19 cellular contexts compared by ENCODE assay signal in the genomic region with DNA sequence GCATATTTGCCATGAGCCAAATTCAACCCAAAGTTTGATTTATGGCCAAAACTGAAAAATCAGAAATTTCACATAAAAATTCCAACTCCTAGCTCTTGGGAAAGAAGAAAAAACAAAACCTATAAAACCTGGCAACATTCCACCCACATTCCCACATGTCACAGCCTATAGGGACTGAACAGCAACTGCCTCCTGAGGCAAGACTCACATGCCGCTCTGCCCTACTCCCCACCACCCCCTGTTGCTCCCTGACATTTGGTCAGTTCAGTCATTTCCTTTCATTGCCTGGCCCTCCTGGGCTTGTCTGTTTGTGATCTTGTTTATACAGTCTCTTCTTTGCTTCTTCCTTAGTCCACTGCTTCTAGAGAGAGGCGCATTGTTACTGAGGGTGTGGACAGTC. TPM values are rescaled to one million over a fixed set of nuclear protein-coding genes. Genes with fewer than 3 reads are reported as not detected.
DNase-seq lines count a peak whose midpoint lies in the region; ATAC-seq and TF ChIP-seq lines count a peak whose summit lies in the region.
"Had no signal": no experiment of that assay in that cellular context is flagged by ENCODE, and none has a peak within 500 bp of the region (broad histone marks: within the 10 kb centered on the region; RNA-seq: fewer than 3 reads in every experiment).

No MANE protein-coding gene starts in this region.

- no peak overlapping the region for H3K18ac ChIP-seq in mesendoderm (ENCODE audit: low read length)

- no peak for ATAC-seq in stimulated activated naive CD8-positive, alpha-beta T cell treated with anti-CD3 and anti-CD28 coated beads, Interleukin-15, Interleukin-2, amounts not matched to agents 100 U/mL and 50 U/mL, for 24 hours
- ATAC-seq in activated T-helper 17 cell treated with anti-CD3 and anti-CD28 coated beads, Interleukin-2, amount 50 U/mL, for 72 hours (replicated peaks): no peak
- no peak for ATAC-seq in HG03097 (IDR thresholded peaks at IDR 0.05; ENCODE audit: low FRiP score, unreplicated experiment)
- ATAC-seq: esophagus mucosa, left ventricle myocardium superior had no signal

- peaks cover 67% of the 10 kb centered on the region for H3K4me1 Mint-ChIP-seq in stimulated activated naive CD8-positive, alpha-beta T cell treated with anti-CD3 and anti-CD28 coated beads, Interleukin-15, Interleukin-2, amounts not matched to agents 100 ng/mL and 50 ng/mL, for 24 hours (ENCODE audit: low read depth)
- peaks cover 59% of the 10 kb centered on the region for H3K4me1 Mint-ChIP-seq in activated T-helper 17 cell treated with anti-CD3 and anti-CD28 coated beads, Interleukin-2, amount 50 U/mL, for 72 hours

- no peak for DNase-seq in stimulated activated naive CD8-positive, alpha-beta T cell treated with anti-CD3 and anti-CD28 coated beads, Interleukin-15, Interleukin-2, amounts not matched to agents 100 U/mL and 50 U/mL, for 24 hours
- DNase-seq in fibroblast of the aortic adventitia (ENCODE audit: low read depth): peak; percentile 50
- no peak for DNase-seq in mesendoderm
- no peak for DNase-seq in NCI-H1417 (lab: John Stamatoyannopoulos, UW)
- DNase-seq: brain microvascular endothelial cell; H7; head of caudate nucleus; left ventricle myocardium superior; NCI-H1048; NCI-H2081 treated with DMSO at 0.1 percent for 48 hours; NCI-H510A; sigmoid colon; stimulated activated CD4-positive, alpha-beta T cell treated with anti-CD3 and anti-CD28 coated beads, Interleukin-1b, Interleukin-23, amount 100 ng/mL, for 48 hours had no signal

- H3K36me3 ChIP-seq in mesendoderm (ENCODE audit: control insufficient read depth, insufficient read depth, low read length): no peaks in the 10 kb centered on the region
- H3K36me3 ChIP-seq: brain microvascular endothelial cell, sigmoid colon had no signal

- no peaks in the 10 kb centered on the region for H3K27me3 Mint-ChIP-seq in stimulated activated naive CD8-positive, alpha-beta T cell treated with anti-CD3 and anti-CD28 coated beads, Interleukin-15, Interleukin-2, amounts not matched to agents 100 ng/mL and 50 ng/mL, for 24 hours
- no peaks in the 10 kb centered on the region for H3K27me3 Mint-ChIP-seq in activated T-helper 17 cell treated with anti-CD3 and anti-CD28 coated beads, Interleukin-2, amount 50 U/mL, for 72 hours

- H4K5ac ChIP-seq in mesendoderm (ENCODE audit: low read length): no peak overlapping the region

- H3K4me3 ChIP-seq in fibroblast of the aortic adventitia (ENCODE audit: low read depth, low read length) (no peak overlapping the region), mesendoderm (ENCODE audit: low read length) (no peak overlapping the region)
- H3K4me3 ChIP-seq: sigmoid colon had no signal

- H3K27ac ChIP-seq in mesendoderm (ENCODE audit: low read depth, low read length): no peak overlapping the region
- H3K27ac ChIP-seq: brain microvascular endothelial cell, HL-60, sigmoid colon, VCaP had no signal

- H3K4me1 ChIP-seq in mesendoderm (ENCODE audit: control insufficient read depth, low read depth, low read length): no peaks in the 10 kb centered on the region

- H3K56ac ChIP-seq in mesendoderm (ENCODE audit: low read length): no peak overlapping the region

- H3K9me3 Mint-ChIP-seq in stimulated activated naive CD8-positive, alpha-beta T cell treated with anti-CD3 and anti-CD28 coated beads, Interleukin-15, Interleukin-2, amounts not matched to agents 100 ng/mL and 50 ng/mL, for 24 hours: no peaks in the 10 kb centered on the region
- H3K9me3 Mint-ChIP-seq in activated T-helper 17 cell treated with anti-CD3 and anti-CD28 coated beads, Interleukin-2, amount 50 U/mL, for 72 hours: no peaks in the 10 kb centered on the region

- H2AK5ac ChIP-seq in mesendoderm (ENCODE audit: low read length): no peak overlapping the region

- no peak overlapping the region for H3K4ac ChIP-seq in mesendoderm (ENCODE audit: low read depth, low read length)

- H3K79me2 ChIP-seq in mesendoderm (ENCODE audit: control insufficient read depth, insufficient read depth, low read length): no peaks in the 10 kb centered on the region

- H3K27ac Mint-ChIP-seq in stimulated activated naive CD8-positive, alpha-beta T cell treated with anti-CD3 and anti-CD28 coated beads, Interleukin-15, Interleukin-2, amounts not matched to agents 100 ng/mL and 50 ng/mL, for 24 hours: peak overlapping the region; percentile 50
- H3K27ac Mint-ChIP-seq in activated T-helper 17 cell treated with anti-CD3 and anti-CD28 coated beads, Interleukin-2, amount 50 U/mL, for 72 hours: peak overlapping the region; percentile 35

- H3K79me1 ChIP-seq in mesendoderm (ENCODE audit: low read length): no peaks in the 10 kb centered on the region

- no peak overlapping the region for H2BK120ac ChIP-seq in mesendoderm (ENCODE audit: low read depth, low read length)

- H2BK5ac ChIP-seq in mesendoderm (ENCODE audit: low read length): no peak overlapping the region

- no peak overlapping the region for H3K9ac ChIP-seq in mesendoderm (ENCODE audit: low read length)

- H3K36me3 Mint-ChIP-seq in stimulated activated naive CD8-positive, alpha-beta T cell treated with anti-CD3 and anti-CD28 coated beads, Interleukin-15, Interleukin-2, amounts not matched to agents 100 ng/mL and 50 ng/mL, for 24 hours (ENCODE audit: low read depth): peaks cover 83% of the 10 kb centered on the region
- H3K36me3 Mint-ChIP-seq in activated T-helper 17 cell treated with anti-CD3 and anti-CD28 coated beads, Interleukin-2, amount 50 U/mL, for 72 hours (ENCODE audit: low read depth): peaks cover 100% of the 10 kb centered on the region

- no CpG with 5 or more reads among the region's 2 CpGs for WGBS in mesendoderm (ENCODE audit: extremely low coverage, insufficient coverage, low lambda C conversion rate)

- no peak for TF ChIP-seq CTCF in fibroblast of the aortic adventitia (IDR thresholded peaks at IDR 0.05; ENCODE audit: insufficient read depth, low read length)

- no peak overlapping the region for H4K8ac ChIP-seq in mesendoderm (ENCODE audit: low read depth, low read length)

- no peak overlapping the region for H3K4me2 ChIP-seq in mesendoderm (ENCODE audit: low read length)

- no peaks in the 10 kb centered on the region for H3K27me3 ChIP-seq in mesendoderm (ENCODE audit: insufficient read depth, low read length, poor library complexity)
- H3K27me3 ChIP-seq: brain microvascular endothelial cell, sigmoid colon had no signal

- H3K4me3 Mint-ChIP-seq in stimulated activated naive CD8-positive, alpha-beta T cell treated with anti-CD3 and anti-CD28 coated beads, Interleukin-15, Interleukin-2, amounts not matched to agents 100 ng/mL and 50 ng/mL, for 24 hours: no peak overlapping the region
- H3K4me3 Mint-ChIP-seq in activated T-helper 17 cell treated with anti-CD3 and anti-CD28 coated beads, Interleukin-2, amount 50 U/mL, for 72 hours: peak overlapping the region; percentile 56

- H2BK15ac ChIP-seq in mesendoderm (replicated peaks; ENCODE audit: low read depth): no peak overlapping the region

- no peak overlapping the region for H3K23ac ChIP-seq in mesendoderm (ENCODE audit: low read length)

RNA-seq across cellular contexts. Expression of gene NFATC2, which starts 31.6 kb away (rescaled TPM):
- 10 to 100 TPM; 29.4 to 41.1 TPM for total RNA-seq in activated T-helper 17 cell treated with anti-CD3 and anti-CD28 coated beads, Interleukin-2, amount 50 U/mL, for 72 hours
- total RNA-seq in fibroblast of the aortic adventitia (ENCODE audit: low replicate concordance): 0.36 and 0.41 TPM in 2 replicates
- polyA plus RNA-seq in mesendoderm (2013, experiment 1 of 2): 0.28 TPM
- polyA plus RNA-seq in mesendoderm (2013, experiment 2 of 2): 0.29 TPM

Comparison
In these comparisons a context has a peak if more than half of its experiments do, and no peak if none do; other contexts are left out.
1. RNA of gene NFATC2, which starts 31.6 kb away (total RNA-seq): 29.4 to 41.1 TPM in activated T-helper 17 cell treated with anti-CD3 and anti-CD28 coated beads, Interleukin-2, amount 50 U/mL, for 72 hours; 0.36 to 0.41 TPM in fibroblast of the aortic adventitia; every median in the first group is over 10 times any median in the second.